Comparison of ENCODE assay signal across 1 cellular context in the genomic region with DNA sequence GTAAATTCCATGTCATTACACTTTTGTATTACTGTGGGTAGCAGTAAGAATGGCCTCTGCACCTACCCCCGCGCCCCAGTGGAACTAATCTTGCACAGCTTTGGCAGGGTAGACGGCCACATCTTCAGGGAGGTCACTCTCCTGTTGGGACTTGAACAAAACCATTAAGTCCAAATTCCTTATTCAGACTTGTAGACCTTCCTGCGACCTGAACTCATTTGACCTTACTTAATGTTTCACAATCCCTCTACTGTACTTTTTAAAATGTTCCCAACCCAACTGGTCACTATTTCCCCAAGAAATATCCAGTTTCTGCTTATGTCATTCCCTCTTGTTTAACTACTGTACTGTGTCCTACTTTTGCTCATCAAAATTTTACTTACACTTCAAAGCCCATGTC.
TF ChIP-seq lines count a peak whose summit lies in the region.

No MANE protein-coding gene starts in this region.

TF ChIP-seq in GM12878, 131 proteins besides CTCF, POLR2A, EP300 and RAD21 (continued from another document):
- TF ChIP-seq ZBTB40 (IDR thresholded peaks at IDR 0.05; ENCODE audit: borderline replicate concordance) (no peak), ZNF24 (IDR thresholded peaks at IDR 0.05) (no peak)
